In genomic region chrX:153475751-153476281, GRCh38 we compare ENCODE assay signal across 21 cellular contexts. TPM values are rescaled to one million over a fixed set of nuclear protein-coding genes. Genes with fewer than 3 reads are reported as not detected.
DNase-seq lines count a peak whose midpoint lies in the region; TF ChIP-seq lines count a peak whose summit lies in the region.
"Had no signal": no experiment of that assay in that cellular context is flagged by ENCODE, and none has a peak within 500 bp of the region (broad histone marks: within the 10 kb centered on the region; RNA-seq: fewer than 3 reads in every experiment).

No MANE protein-coding gene starts in this region.

- peak overlapping the region; percentile 68 to 73 for H3K27ac ChIP-seq in right atrium auricular region
- peak overlapping the region; percentile 97 for H3K27ac ChIP-seq in WERI-Rb-1
- peak overlapping the region; percentile 72 for H3K27ac ChIP-seq in vagina

- no peak for DNase-seq in right atrium auricular region (ENCODE audit: low spot score)
- DNase-seq in cardiac septum (ENCODE audit: low spot score): no peak
- peak; percentile 43 for DNase-seq in WERI-Rb-1
- no peak for DNase-seq in vagina (ENCODE audit: extremely low spot score in 2 of 2)
- DNase-seq in dedifferentiated amniotic fluid mesenchymal stem cell (ENCODE audit: extremely low spot score): no peak
- DNase-seq in HUDEP-2 (lab: John Stamatoyannopoulos, UW; ENCODE audit: unreplicated experiment in 76 of 76): no peak
- DNase-seq in dermis blood vessel endothelial cell: no peak
- DNase-seq: activated CD4-positive, alpha-beta T cell treated with anti-CD3 and anti-CD28 coated beads, Interleukin-2, amount 50 U/mL, for 4 hours; activated gamma-delta T cell; COR-L47; effector memory CD8-positive, alpha-beta T cell; KG1; MV-4-11; NCI-H2081 treated with DMSO at 0.1 percent for 48 hours; NCI-H526; SHP77; stomach; T-helper 17 cell had no signal

- peak overlapping the region; percentile 82 to 94 (median 88) for H3K27ac Mint-ChIP-seq in nephron
- H3K27ac Mint-ChIP-seq: effector memory CD8-positive, alpha-beta T cell; T-helper 17 cell had no signal

- TF ChIP-seq CTCF in right atrium auricular region (IDR thresholded peaks at IDR 0.05) (no peak), WERI-Rb-1 (IDR thresholded peaks at IDR 0.05; ENCODE audit: low read depth, low read length) (no peak), nephron (IDR thresholded peaks at IDR 0.05; ENCODE audit: unreplicated experiment in 3 of 3) (no peak), vagina (IDR thresholded peaks at IDR 0.05) (no peak)

- no peaks in the 10 kb centered on the region for H3K36me3 Mint-ChIP-seq in nephron (ENCODE audit: low read depth)

- H3K27me3 Mint-ChIP-seq in nephron (ENCODE audit: low read depth): no peaks in the 10 kb centered on the region
- H3K27me3 Mint-ChIP-seq: effector memory CD8-positive, alpha-beta T cell; T-helper 17 cell had no signal

- intact Hi-C loops in cardiac septum (cut with DNase I): loop anchor here (2.0 kb wide), 1 partner anchor 19 kb away; the partner anchor contains the start of gene BGN
- intact Hi-C loops in vagina (cut with DNase I): no loop called here

- TF ChIP-seq POLR2A in vagina (IDR thresholded peaks at IDR 0.05): no peak

- H3K4me3 ChIP-seq in right atrium auricular region: no peak overlapping the region
- no peak overlapping the region for H3K4me3 ChIP-seq in WERI-Rb-1 (ENCODE audit: low read depth, low read length)
- H3K4me3 ChIP-seq in vagina: no peak overlapping the region

- H3K36me3 ChIP-seq in right atrium auricular region (no peaks in the 10 kb centered on the region), WERI-Rb-1 (no peaks in the 10 kb centered on the region), vagina (no peaks in the 10 kb centered on the region)
- H3K36me3 ChIP-seq: stomach had no signal

- H3K4me1 Mint-ChIP-seq in nephron: peaks cover 20% of the 10 kb centered on the region
- H3K4me1 Mint-ChIP-seq: T-helper 17 cell had no signal

- H3K9me3 ChIP-seq in right atrium auricular region (no peaks in the 10 kb centered on the region), WERI-Rb-1 (ENCODE audit: severe bottlenecking) (no peaks in the 10 kb centered on the region), vagina (no peaks in the 10 kb centered on the region)
- H3K9me3 ChIP-seq: stomach had no signal

- H3K4me3 Mint-ChIP-seq in nephron: no peak overlapping the region

- H3K4me1 ChIP-seq in right atrium auricular region (peaks cover 0 to 36% of the 10 kb centered on the region in 2 donors), vagina (peaks cover 30% of the 10 kb centered on the region)

- peaks cover 12% of the 10 kb centered on the region for H3K9me3 Mint-ChIP-seq in nephron
- H3K9me3 Mint-ChIP-seq: effector memory CD8-positive, alpha-beta T cell had no signal

- H3K27me3 ChIP-seq in right atrium auricular region (no peaks in the 10 kb centered on the region), WERI-Rb-1 (ENCODE audit: insufficient read depth, low read depth, severe bottlenecking) (peaks cover 24% of the 10 kb centered on the region), vagina (no peaks in the 10 kb centered on the region)

RNA-seq across cellular contexts. Expression of gene HAUS7, which starts 5.4 kb away (rescaled TPM):
- 10 to 100 TPM; 10.5 to 15.9 TPM for total RNA-seq in right atrium auricular region
- 13.4 TPM for total RNA-seq in cardiac septum
- 17.7 TPM for total RNA-seq in vagina
- 14.5 and 21.5 TPM in 2 replicates for total RNA-seq in dermis blood vessel endothelial cell

RNA-seq across cellular contexts. Expression of gene BGN, which starts 19.0 kb away (rescaled TPM):
- total RNA-seq in right atrium auricular region: 100 to 1,000 TPM; 141 to 206 TPM
- 175 TPM for total RNA-seq in cardiac septum
- total RNA-seq in vagina: 106 TPM
- 27.4 and 53.9 TPM in 2 replicates for total RNA-seq in dermis blood vessel endothelial cell
- total RNA-seq: T-helper 17 cell had no signal

RNA-seq across cellular contexts. Expression of gene TREX2, which starts 30.0 kb away (rescaled TPM):
- total RNA-seq in right atrium auricular region (under 1 TPM in 1 of 2 donors, not detected in 1; 0.94 TPM), cardiac septum (0.19 TPM), vagina (9.6 TPM), dermis blood vessel endothelial cell (0.19 and 4.1 TPM in 2 replicates)

RNA-seq across cellular contexts. Expression of gene ATP2B3, which starts 41.6 kb away (rescaled TPM):
- total RNA-seq in right atrium auricular region (not detected), cardiac septum (0.16 TPM), vagina (0.25 TPM), dermis blood vessel endothelial cell (under 0.01 TPM in 1 of 2 replicates, not detected in the other)
- total RNA-seq: Daoy, lung microvascular endothelial cell, T-helper 17 cell had no signal
